16 cellular contexts compared by ENCODE assay signal in genomic region chr9:93677641-93678136, GRCh38.
DNase-seq lines count a peak whose midpoint lies in the region; ATAC-seq and TF ChIP-seq lines count a peak whose summit lies in the region.
"Had no signal": no experiment of that assay in that cellular context is flagged by ENCODE, and none has a peak within 500 bp of the region (broad histone marks: within the 10 kb centered on the region; RNA-seq: fewer than 3 reads in every experiment).

No MANE protein-coding gene starts in this region.

- H3K4me3 ChIP-seq in DND-41 (ENCODE audit: low read depth in 1 of 2, low read length in 2 of 2) (no peak overlapping the region), endodermal cell (ENCODE audit: low read length) (no peak overlapping the region), gastrocnemius medialis (no peak overlapping the region)
- H3K4me3 ChIP-seq: transverse colon had no signal

- DNase-seq in DND-41 (peak; percentile 2), ELF-1 (ENCODE audit: low read depth, low spot score) (peak; percentile 0), endodermal cell (peak; percentile 29), mesothelial cell of epicardium (ENCODE audit: low spot score in 2 of 2, unreplicated experiment in 2 of 2) (peak; percentile 12 to 27), gastrocnemius medialis (no peak)
- DNase-seq: activated gamma-delta T cell, brain microvascular endothelial cell, immature natural killer cell, midbrain, NCI-H187 treated with DMSO at 0.1 percent for 48 hours had no signal

- in situ Hi-C loops in gastrocnemius medialis (cut with MboI; ENCODE audit: low sequenced_read_pairs in 4 of 4), result loop anchor here in 1 of 4 donors (25.0 kb wide), 1 partner anchor 535 kb away; no protein-coding TSS in a partner anchor

- no peaks in the 10 kb centered on the region for H3K9me3 Mint-ChIP-seq in endodermal cell
- no peaks in the 10 kb centered on the region for H3K9me3 Mint-ChIP-seq in mesothelial cell of epicardium
- H3K9me3 Mint-ChIP-seq: immature natural killer cell had no signal

- H3K27ac Mint-ChIP-seq in endodermal cell (no peak overlapping the region), mesothelial cell of epicardium (no peak overlapping the region)
- H3K27ac Mint-ChIP-seq: immature natural killer cell had no signal

- H3K9me3 ChIP-seq in DND-41 (ENCODE audit: insufficient read depth, low read length, severe bottlenecking), result no peaks in the 10 kb centered on the region
- no peaks in the 10 kb centered on the region for H3K9me3 ChIP-seq in endodermal cell (ENCODE audit: control insufficient read depth, low read length)
- H3K9me3 ChIP-seq in gastrocnemius medialis, result no peaks in the 10 kb centered on the region
- H3K9me3 ChIP-seq: BE2C, transverse colon had no signal

- no peak for TF ChIP-seq POLR2A in gastrocnemius medialis (IDR thresholded peaks at IDR 0.05)

- ATAC-seq in DND-41 (ENCODE audit: insufficient read depth, low read depth) (no peak), HG03432 (IDR thresholded peaks at IDR 0.05; ENCODE audit: unreplicated experiment) (no peak), gastrocnemius medialis (no peak), HG03520 (IDR thresholded peaks at IDR 0.05; ENCODE audit: unreplicated experiment) (no peak)
- ATAC-seq: esophagus mucosa, HCT116 had no signal

- TF ChIP-seq CTCF in DND-41 (IDR thresholded peaks at IDR 0.05; ENCODE audit: borderline replicate concordance, extremely low read depth, low read length, poor library complexity, severe bottlenecking) (no peak), endodermal cell (conservative IDR thresholded peaks at IDR 0.05) (no peak), mesothelial cell of epicardium (IDR thresholded peaks at IDR 0.05; ENCODE audit: unreplicated experiment) (no peak), gastrocnemius medialis (IDR thresholded peaks at IDR 0.05 in 4 of 5, conservative IDR thresholded peaks at IDR 0.05 in 1 of 5) (no peak)

- no peak overlapping the region for H3K4me2 ChIP-seq in DND-41 (ENCODE audit: insufficient read depth, low read length)

- H3K4me1 Mint-ChIP-seq in endodermal cell, result peaks cover 2% of the 10 kb centered on the region
- no peaks in the 10 kb centered on the region for H3K4me1 Mint-ChIP-seq in mesothelial cell of epicardium

- H3K27me3 ChIP-seq in DND-41 (ENCODE audit: insufficient read depth, low read length, poor library complexity) (no peaks in the 10 kb centered on the region), endodermal cell (ENCODE audit: control insufficient read depth, insufficient read depth, low read length, poor library complexity, severe bottlenecking) (no peaks in the 10 kb centered on the region), gastrocnemius medialis (no peaks in the 10 kb centered on the region)
- H3K27me3 ChIP-seq: BE2C, brain microvascular endothelial cell, transverse colon had no signal

- no peaks in the 10 kb centered on the region for H3K27me3 Mint-ChIP-seq in endodermal cell (ENCODE audit: insufficient read depth)
- H3K27me3 Mint-ChIP-seq in mesothelial cell of epicardium (ENCODE audit: low read depth), result no peaks in the 10 kb centered on the region

- no peaks in the 10 kb centered on the region for H3K79me2 ChIP-seq in DND-41 (ENCODE audit: insufficient read depth, low read length)

- intact Hi-C loops in gastrocnemius medialis (cut with DNase I; ENCODE audit: low total_unique reads), result no loop called here

- H3K36me3 ChIP-seq in DND-41 (ENCODE audit: insufficient read depth, low read length) (peaks cover 52% of the 10 kb centered on the region), endodermal cell (ENCODE audit: control insufficient read depth, insufficient read depth, low read length) (no peaks in the 10 kb centered on the region), gastrocnemius medialis (peaks cover 0 to 43% of the 10 kb centered on the region in 2 donors)
- H3K36me3 ChIP-seq: BE2C, brain microvascular endothelial cell had no signal

- no peak overlapping the region for H3K4me3 Mint-ChIP-seq in endodermal cell
- H3K4me3 Mint-ChIP-seq in mesothelial cell of epicardium, result no peak overlapping the region
- H3K4me3 Mint-ChIP-seq: immature natural killer cell had no signal

- WGBS in endodermal cell (ENCODE audit: insufficient coverage in 1 of 2, insufficient read length in 1 of 2), 2 experiments, result 95 to 99% methylated on average over 16 of the region's 16 CpGs

- H4K20me1 ChIP-seq in DND-41 (ENCODE audit: insufficient read depth, low read length), result peaks cover 5% of the 10 kb centered on the region

- H3K9ac ChIP-seq in DND-41 (ENCODE audit: low read depth, low read length), result no peak overlapping the region
- no peak overlapping the region for H3K9ac ChIP-seq in endodermal cell (ENCODE audit: extremely low read depth, low read length, poor library complexity, severe bottlenecking)

- H3K4me1 ChIP-seq in DND-41 (ENCODE audit: insufficient read depth, low read length), result no peaks in the 10 kb centered on the region
- H3K4me1 ChIP-seq in endodermal cell (ENCODE audit: control insufficient read depth, insufficient read depth, low read length), result no peaks in the 10 kb centered on the region
- no peaks in the 10 kb centered on the region for H3K4me1 ChIP-seq in gastrocnemius medialis
- H3K4me1 ChIP-seq: BE2C had no signal

- no peak overlapping the region for H2AFZ ChIP-seq in DND-41 (ENCODE audit: low read depth, low read length)

- no peak overlapping the region for H3K27ac ChIP-seq in DND-41 (ENCODE audit: low read length)
- H3K27ac ChIP-seq in endodermal cell (ENCODE audit: low read depth, low read length), result no peak overlapping the region
- H3K27ac ChIP-seq in gastrocnemius medialis, result no peak overlapping the region
- H3K27ac ChIP-seq: brain microvascular endothelial cell, transverse colon had no signal

- H3K36me3 Mint-ChIP-seq in endodermal cell (ENCODE audit: low read depth), result peaks cover 15% of the 10 kb centered on the region
- H3K36me3 Mint-ChIP-seq in mesothelial cell of epicardium, result peaks cover 17% of the 10 kb centered on the region

Comparison
In these comparisons a context has a peak if more than half of its experiments do, and no peak if none do; other contexts are left out.
1. DNase-seq: peak in DND-41 (single experiment), ELF-1 (single experiment), endodermal cell (single experiment) and mesothelial cell of epicardium (2 of 2); none in gastrocnemius medialis (0 of 2).